ENCODE assay signal across 8 cellular contexts in the genomic region with DNA sequence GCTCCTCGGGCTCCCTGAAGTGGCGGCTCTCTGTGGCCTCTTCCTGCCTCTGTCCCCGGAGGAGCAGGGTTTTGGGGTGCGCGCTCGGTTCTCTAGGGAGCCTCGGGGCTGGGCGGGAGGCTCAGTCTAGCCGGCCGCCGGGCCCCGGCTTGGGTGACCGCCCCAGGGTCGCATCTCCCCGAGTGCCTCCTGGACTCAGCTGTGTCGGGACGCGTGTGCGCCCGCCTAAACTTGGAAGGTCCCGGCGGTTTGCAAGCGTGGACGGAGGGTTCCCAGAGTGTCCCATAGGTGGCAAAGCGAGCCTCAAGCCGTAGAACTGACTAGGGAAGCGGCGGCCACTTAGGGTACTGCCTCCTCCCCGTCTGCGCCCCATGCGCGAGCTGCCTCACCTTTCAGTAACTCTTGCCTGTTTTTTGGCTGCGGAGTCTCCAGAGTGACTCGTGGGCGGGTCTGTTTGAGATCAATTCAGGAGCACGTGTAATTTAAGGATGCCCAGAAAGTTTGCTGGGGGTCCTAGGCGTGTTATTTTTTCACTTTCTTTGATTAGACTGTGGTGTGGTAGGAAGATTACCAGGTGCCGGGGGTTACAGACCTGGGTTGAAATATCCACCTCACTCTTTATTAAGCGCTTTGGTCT. TPM values are rescaled to one million over a fixed set of nuclear protein-coding genes. Genes with fewer than 3 reads are reported as not detected.
A peak's percentile ranks its signal among the peaks of the same experiment; 100 is the strongest.
DNase-seq lines count a peak whose midpoint lies in the region; ATAC-seq, FAIRE-seq and TF ChIP-seq lines count a peak whose summit lies in the region.

No MANE protein-coding gene starts in this region.

- peak overlapping the region; percentile 76 to 88 for H3K27ac Mint-ChIP-seq in natural killer cell treated with Interleukin-12 subunit alpha and Interleukin-12 subunit beta and Interleukin-15 and Interleukin-18, amount 100 ng/mL, for 72 hours

- DNase-seq in DMS 273 treated with DMSO at 0.1 percent for 48 hours (lab: John Stamatoyannopoulos, UW) (peak; percentile 72), HT-29 (ENCODE audit: low spot score) (peak; percentile 86), RCC 7860 (ENCODE audit: low spot score) (peak; percentile 70), activated T-helper 1 cell treated with Interleukin-2 at 50 U/mL for 16 hours (ENCODE audit: low read depth) (peak; percentile 38), fibroblast of lung (ENCODE audit: low read depth in 2 of 2) (peak; percentile 64 to 70)
- peak; percentile 73 for DNase-seq in natural killer cell treated with Interleukin-12 subunit alpha and Interleukin-12 subunit beta and Interleukin-15 and Interleukin-18, amount 100 ng/mL, for 72 hours (ENCODE audit: low spot score)
- DNase-seq in stimulated activated naive CD4-positive, alpha-beta T cell treated with Interleukin-2 at 50 U/mL for 16 hours (lab: John Stamatoyannopoulos, UW): peak; percentile 68

- H3K9me3 Mint-ChIP-seq in natural killer cell treated with Interleukin-12 subunit alpha and Interleukin-12 subunit beta and Interleukin-15 and Interleukin-18, amount 100 ng/mL, for 72 hours: no peaks in the 10 kb centered on the region

- H3K27me3 Mint-ChIP-seq in natural killer cell treated with Interleukin-12 subunit alpha and Interleukin-12 subunit beta and Interleukin-15 and Interleukin-18, amount 100 ng/mL, for 72 hours: peaks cover 0 to 6% of the 10 kb centered on the region in 2 donors

- no peaks in the 10 kb centered on the region for H3K9me3 ChIP-seq in fibroblast of lung (ENCODE audit: control insufficient read depth, insufficient read depth, low read depth, low read length)

- H3K36me3 Mint-ChIP-seq in natural killer cell treated with Interleukin-12 subunit alpha and Interleukin-12 subunit beta and Interleukin-15 and Interleukin-18, amount 100 ng/mL, for 72 hours: no peaks in the 10 kb centered on the region

- peak; percentile 32 to 49 for TF ChIP-seq CTCF in fibroblast of lung (conservative IDR thresholded peaks at IDR 0.05 in 1 of 2, IDR thresholded peaks at IDR 0.05 in 1 of 2; ENCODE audit: low read depth in 1 of 2, low read length in 2 of 2)

- H3K4me1 ChIP-seq in fibroblast of lung (ENCODE audit: control insufficient read depth, extremely low read depth, insufficient read depth, low read length): peaks cover 3% of the 10 kb centered on the region

- H3K27ac ChIP-seq in fibroblast of lung (ENCODE audit: insufficient read depth, low read length): peak overlapping the region; percentile 53

- H3K79me2 ChIP-seq in fibroblast of lung (ENCODE audit: control insufficient read depth, insufficient read depth, low read length): peaks cover 40% of the 10 kb centered on the region

- peak overlapping the region; percentile 81 for H3K4me2 ChIP-seq in fibroblast of lung (ENCODE audit: extremely low read depth, insufficient read depth, low read length)

- ATAC-seq in GM21381 (IDR thresholded peaks at IDR 0.05; ENCODE audit: unreplicated experiment): peak; percentile 44
- ATAC-seq in natural killer cell treated with Interleukin-12 subunit alpha and Interleukin-12 subunit beta and Interleukin-15 and Interleukin-18, amount 100 ng/mL, for 72 hours: peak; percentile 40 to 64

- H3K9ac ChIP-seq in fibroblast of lung (ENCODE audit: insufficient read depth, low read length): peak overlapping the region; percentile 50

- H3K4me1 Mint-ChIP-seq in natural killer cell treated with Interleukin-12 subunit alpha and Interleukin-12 subunit beta and Interleukin-15 and Interleukin-18, amount 100 ng/mL, for 72 hours (ENCODE audit: low read depth in 2 of 2): peaks cover 23 to 27% of the 10 kb centered on the region in 2 donors

- H3K4me3 Mint-ChIP-seq in natural killer cell treated with Interleukin-12 subunit alpha and Interleukin-12 subunit beta and Interleukin-15 and Interleukin-18, amount 100 ng/mL, for 72 hours: peak overlapping the region; percentile 93

- peak overlapping the region; percentile 61 to 77 (median 66) for H3K4me3 ChIP-seq in fibroblast of lung (replicated peaks in 1 of 4; ENCODE audit: control extremely low read depth in 1 of 4, insufficient read depth in 1 of 4, low read depth in 3 of 4, low read length in 4 of 4)

- no peak for FAIRE-seq in RCC 7860 (lab: Jason Lieb, UNC)

- no peaks in the 10 kb centered on the region for H3K36me3 ChIP-seq in fibroblast of lung (ENCODE audit: control insufficient read depth, insufficient read depth, low read length)

- no peaks in the 10 kb centered on the region for H4K20me1 ChIP-seq in fibroblast of lung (ENCODE audit: control insufficient read depth, extremely low read depth, insufficient read depth, low read length)

- peak overlapping the region; percentile 43 for H2AFZ ChIP-seq in fibroblast of lung (ENCODE audit: low read length)

- H3K27me3 ChIP-seq in fibroblast of lung (ENCODE audit: control insufficient read depth, insufficient read depth, low read length): no peaks in the 10 kb centered on the region

RNA-seq across cellular contexts. Expression of a gene that starts 0.7 kb away (rescaled TPM):
- 94.6 and 94.7 TPM in 2 replicates for total RNA-seq in HT-29 (2014; rRNA removed; shearing (Covaris generic))
- 41.9 and 48.6 TPM in 2 replicates for total RNA-seq in fibroblast of lung
- 58.3 and 78.1 TPM in 2 replicates for polyA plus RNA-seq in fibroblast of lung
- 48.2 and 71.6 TPM in 2 replicates for polyA plus RNA-seq in fibroblast of lung (2012)
- polyA minus RNA-seq in fibroblast of lung (ENCODE audit: low replicate concordance): 6.4 and 23.7 TPM in 2 replicates
- 10 to 100 TPM; 67.6 to 71.0 TPM for total RNA-seq in natural killer cell treated with Interleukin-12 subunit alpha and Interleukin-12 subunit beta and Interleukin-15 and Interleukin-18, amount 100 ng/mL, for 72 hours

RNA-seq across cellular contexts. Expression of a gene that starts 41.0 kb away (rescaled TPM):
- total RNA-seq in HT-29 (2014; rRNA removed; shearing (Covaris generic)): 23.4 and 27.9 TPM in 2 replicates
- 26.2 and 27.6 TPM in 2 replicates for total RNA-seq in fibroblast of lung
- polyA plus RNA-seq in fibroblast of lung: 60.0 and 62.4 TPM in 2 replicates
- 50.1 and 53.1 TPM in 2 replicates for polyA plus RNA-seq in fibroblast of lung (2012)
- polyA minus RNA-seq in fibroblast of lung (ENCODE audit: low replicate concordance): 0.90 and 1.9 TPM in 2 replicates
- 10 to 100 TPM; 38.8 to 42.7 TPM for total RNA-seq in natural killer cell treated with Interleukin-12 subunit alpha and Interleukin-12 subunit beta and Interleukin-15 and Interleukin-18, amount 100 ng/mL, for 72 hours

RNA-seq across cellular contexts. Expression of a gene that starts 41.2 kb away (rescaled TPM):
- 38.7 and 42.0 TPM in 2 replicates for total RNA-seq in HT-29 (2014; rRNA removed; shearing (Covaris generic))
- 120 and 153 TPM in 2 replicates for total RNA-seq in fibroblast of lung
- 53.8 and 57.5 TPM in 2 replicates for polyA plus RNA-seq in fibroblast of lung
- 63.3 and 67.4 TPM in 2 replicates for polyA plus RNA-seq in fibroblast of lung (2012)
- 2.6 and 5.2 TPM in 2 replicates for polyA minus RNA-seq in fibroblast of lung (ENCODE audit: low replicate concordance)
- total RNA-seq in natural killer cell treated with Interleukin-12 subunit alpha and Interleukin-12 subunit beta and Interleukin-15 and Interleukin-18, amount 100 ng/mL, for 72 hours: 10 to 100 TPM; 63.7 to 69.3 TPM

Comparison
In these comparisons a context has a peak if more than half of its experiments do, and no peak if none do; other contexts are left out.
1. Peak in every context shown above with its lines: DNase-seq, ATAC-seq, H3K4me3 ChIP-seq and H3K27ac ChIP-seq.